9 cellular contexts compared by ENCODE assay signal in genomic region chr12:22529281-22530060, GRCh38. TPM values are rescaled to one million over a fixed set of nuclear protein-coding genes. Genes with fewer than 3 reads are reported as not detected.
DNase-seq lines count a peak whose midpoint lies in the region; ATAC-seq and TF ChIP-seq lines count a peak whose summit lies in the region.
"Had no signal": no experiment of that assay in that cellular context is flagged by ENCODE, and none has a peak within 500 bp of the region (broad histone marks: within the 10 kb centered on the region; RNA-seq: fewer than 3 reads in every experiment).

No MANE protein-coding gene starts in this region.

- H3K4me3 ChIP-seq in RWPE2 (ENCODE audit: severe bottlenecking) (no peak overlapping the region), gastroesophageal sphincter (no peak overlapping the region)
- H3K4me3 ChIP-seq: BLaER1 had no signal

- ATAC-seq in GM19372 (IDR thresholded peaks at IDR 0.05; ENCODE audit: low read depth, unreplicated experiment) (peak; percentile 89), HG03520 (IDR thresholded peaks at IDR 0.05; ENCODE audit: unreplicated experiment) (peak; percentile 85), RWPE2 (ENCODE audit: low read depth) (peak; percentile 46; the same call in 1 of the 3 replicates), gastroesophageal sphincter (no peak)

- DNase-seq in DMS 273 (lab: John Stamatoyannopoulos, UW; ENCODE audit: unreplicated experiment) (peak; percentile 45), DMS 273 treated with DMSO at 0.1 percent for 48 hours (lab: John Stamatoyannopoulos, UW) (no peak), RWPE2 (ENCODE audit: low spot score) (no peak), nucleus accumbens (lab: John Stamatoyannopoulos, UW) (no peak)
- no peak for DNase-seq in effector CD8-positive, alpha-beta T cell (lab: John Stamatoyannopoulos, UW)

- peak; percentile 24 for TF ChIP-seq CTCF in RWPE2 (IDR thresholded peaks at IDR 0.05; ENCODE audit: poor library complexity, severe bottlenecking)
- peak in 3 of 4 experiments; percentile 26 to 45 (median 27) for TF ChIP-seq CTCF in gastroesophageal sphincter (IDR thresholded peaks at IDR 0.05)

- no peak for TF ChIP-seq POLR2A in gastroesophageal sphincter (IDR thresholded peaks at IDR 0.05)

- no peaks in the 10 kb centered on the region for H3K27me3 ChIP-seq in RWPE2 (ENCODE audit: insufficient read depth, poor library complexity, severe bottlenecking)
- no peaks in the 10 kb centered on the region for H3K27me3 ChIP-seq in gastroesophageal sphincter
- H3K27me3 ChIP-seq: BLaER1 had no signal

- H3K36me3 ChIP-seq in RWPE2 (ENCODE audit: low read depth) (peaks cover 12% of the 10 kb centered on the region), gastroesophageal sphincter (peaks cover 0 to 60% of the 10 kb centered on the region in 2 donors)

- WGBS in gastroesophageal sphincter (ENCODE audit: low coverage in 1 of 2), 2 donors = 55 to 65% methylated on average over 3 of the region's 3 CpGs

- H3K4me1 ChIP-seq in RWPE2 (ENCODE audit: insufficient read depth, poor library complexity, severe bottlenecking) (peaks cover 31% of the 10 kb centered on the region), gastroesophageal sphincter (peaks cover 0 to 12% (median 0%) of the 10 kb centered on the region in 3 donors)
- H3K4me1 ChIP-seq: BLaER1 had no signal

- TF ChIP-seq EP300 in gastroesophageal sphincter (IDR thresholded peaks at IDR 0.05) = no peak

- H3K27ac ChIP-seq in RWPE2 (ENCODE audit: poor library complexity, severe bottlenecking) (peak overlapping the region; percentile 75), gastroesophageal sphincter (no peak overlapping the region)
- H3K27ac ChIP-seq: BLaER1 had no signal

- H3K9me3 ChIP-seq in RWPE2 (ENCODE audit: severe bottlenecking) (no peaks in the 10 kb centered on the region), gastroesophageal sphincter (no peaks in the 10 kb centered on the region)

RNA-seq across cellular contexts. Expression of gene C2CD5, which starts 14.9 kb away (rescaled TPM):
- 10 to 100 TPM; 18.9 to 72.8 (median 31.7) TPM for total RNA-seq in gastroesophageal sphincter
